ENCODE assay signal across 8 cellular contexts in the genomic region with DNA sequence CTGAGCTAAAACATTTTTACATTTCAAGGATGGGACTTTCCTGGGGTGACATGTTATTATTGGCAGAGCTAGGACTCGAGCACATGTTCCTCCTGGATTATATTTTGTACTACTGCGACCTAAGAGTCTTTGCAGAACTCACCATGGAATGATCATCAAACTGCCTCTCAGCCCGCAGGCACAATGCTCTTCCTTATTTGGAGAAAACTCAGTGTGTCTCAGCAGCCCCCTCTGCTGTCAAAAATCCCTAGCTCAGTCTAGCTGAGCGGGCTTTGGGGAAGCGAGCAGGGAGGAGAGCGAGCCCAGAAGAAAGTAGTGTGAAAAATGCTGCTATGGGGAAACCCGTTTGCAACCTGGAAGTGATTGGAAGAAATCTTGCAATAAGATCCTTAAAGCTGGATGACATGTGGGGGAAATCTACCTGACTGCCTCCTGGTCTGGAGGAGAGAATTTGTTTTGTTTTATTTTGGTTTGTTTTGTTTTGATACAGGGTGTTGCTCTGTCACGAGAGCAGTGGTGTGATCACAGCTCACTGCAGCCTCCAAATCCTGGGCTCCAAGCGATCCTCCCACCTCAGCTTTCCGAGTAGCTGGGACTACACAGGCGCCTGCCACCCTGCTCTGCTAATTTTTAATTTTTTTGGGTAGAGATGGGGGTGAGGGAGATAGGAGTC.
A peak's percentile ranks its signal among the peaks of the same experiment; 100 is the strongest.
DNase-seq lines count a peak whose midpoint lies in the region; ATAC-seq and TF ChIP-seq lines count a peak whose summit lies in the region.

No MANE protein-coding gene starts in this region.

- TF ChIP-seq CTCF in coronary artery (IDR thresholded peaks at IDR 0.05) (peak; percentile 66), liver (IDR thresholded peaks at IDR 0.05; ENCODE audit: low read depth, low read length, missing input control) (peak; percentile 90)

- WGBS in liver, result 11% methylated on average over 11 of the region's 11 CpGs

- peaks cover 3% of the 10 kb centered on the region for H3K4me1 Mint-ChIP-seq in activated CD4-positive, alpha-beta T cell treated with anti-CD3 and anti-CD28 coated beads for 36 hours

- no peaks in the 10 kb centered on the region for H3K9me3 Mint-ChIP-seq in activated CD4-positive, alpha-beta T cell treated with anti-CD3 and anti-CD28 coated beads for 36 hours (ENCODE audit: low read depth)

- no peak overlapping the region for H3K4me3 Mint-ChIP-seq in activated CD4-positive, alpha-beta T cell treated with anti-CD3 and anti-CD28 coated beads for 36 hours

- CTCF ChIA-PET in activated CD4-positive, alpha-beta T cell treated with anti-CD3 and anti-CD28 coated beads for 36 hours (lab: Charles Lee), result interaction anchor here (0.6 to 4.1 kb wide), 43 partner anchors 9 to 1184 kb away, joined by 3 to 50 read pairs (median 4); partner anchors contain the start of genes CLINT1 and LSM11

- no peaks in the 10 kb centered on the region for H3K36me3 ChIP-seq in liver (ENCODE audit: control insufficient read depth in 4 of 4, insufficient read depth in 3 of 4, low read depth in 1 of 4, low read length in 3 of 4)

- H3K9ac ChIP-seq in liver (ENCODE audit: low read depth in 1 of 2, low read length in 2 of 2), result no peak overlapping the region

- no peaks in the 10 kb centered on the region for H3K36me3 Mint-ChIP-seq in activated CD4-positive, alpha-beta T cell treated with anti-CD3 and anti-CD28 coated beads for 36 hours (ENCODE audit: low read depth)

- peak; percentile 89 for ATAC-seq in GM18873 (IDR thresholded peaks at IDR 0.05; ENCODE audit: low FRiP score, unreplicated experiment)
- peak; percentile 93 for ATAC-seq in HG03378 (IDR thresholded peaks at IDR 0.05; ENCODE audit: unreplicated experiment)
- peak; percentile 97 for ATAC-seq in activated CD4-positive, alpha-beta T cell treated with anti-CD3 and anti-CD28 coated beads for 36 hours

- H3K27me3 ChIP-seq in liver (ENCODE audit: control insufficient read depth in 4 of 4, insufficient read depth in 4 of 4, low read length in 3 of 4), result no peaks in the 10 kb centered on the region

- TF ChIP-seq RAD21 in liver (IDR thresholded peaks at IDR 0.05), result peak; percentile 93 to 97

- H3K27me3 Mint-ChIP-seq in activated CD4-positive, alpha-beta T cell treated with anti-CD3 and anti-CD28 coated beads for 36 hours, result peaks cover 9% of the 10 kb centered on the region

- DNase-seq in AG08396 (ENCODE audit: low spot score), result peak; percentile 82
- DNase-seq in NCI-H510A (lab: John Stamatoyannopoulos, UW), result peak; percentile 42
- peak; percentile 88 for DNase-seq in activated CD4-positive, alpha-beta T cell treated with anti-CD3 and anti-CD28 coated beads for 36 hours
- peak; percentile 91 for DNase-seq in coronary artery (ENCODE audit: low spot score)
- peak; percentile 67 to 69 for DNase-seq in stimulated activated CD4-positive, alpha-beta T cell treated with anti-CD3 and anti-CD28 coated beads, Interleukin-4, amount 100 ng/mL, for 4 hours

- intact Hi-C loops in activated CD4-positive, alpha-beta T cell treated with anti-CD3 and anti-CD28 coated beads for 36 hours (cut with DNase I, micrococcal nuclease), result loop anchor here (1.0 to 2.0 kb wide), 4 partner anchors 129 to 187 kb away; no protein-coding TSS in a partner anchor

- H3K4me3 ChIP-seq in coronary artery (peak overlapping the region; percentile 39), liver (ENCODE audit: low read depth in 1 of 3, low read length in 3 of 3) (no peak overlapping the region)

- H3K9me3 ChIP-seq in liver (ENCODE audit: control insufficient read depth in 4 of 4, low read length in 3 of 4), result no peaks in the 10 kb centered on the region

- H3K4me1 ChIP-seq in liver (ENCODE audit: control insufficient read depth in 4 of 4, insufficient read depth in 4 of 4, low read length in 3 of 4), result peaks cover 0 to 9% (median 3%) of the 10 kb centered on the region in 4 donors

- H3K27ac ChIP-seq in coronary artery, result peak overlapping the region; percentile 28 to 52
- H3K27ac ChIP-seq in liver (ENCODE audit: low read depth in 1 of 2, low read length in 2 of 2), result no peak overlapping the region

- POLR2A ChIA-PET in activated CD4-positive, alpha-beta T cell treated with anti-CD3 and anti-CD28 coated beads for 36 hours (lab: Charles Lee), result interaction anchor here (0.6 to 0.7 kb wide), 2 partner anchors 63 to 135 kb away, joined by 4 to 5 read pairs; no protein-coding TSS in a partner anchor

- H3K27ac Mint-ChIP-seq in activated CD4-positive, alpha-beta T cell treated with anti-CD3 and anti-CD28 coated beads for 36 hours, result no peak overlapping the region

TF ChIP-seq in liver, 16 proteins besides CTCF, POLR2A, EP300 and RAD21:
- no peak for TF ChIP-seq ATF3 (IDR thresholded peaks at IDR 0.05)
- TF ChIP-seq HNF4G (IDR thresholded peaks at IDR 0.05), result peak; percentile 37
- peak; percentile 31 for TF ChIP-seq YY1 (IDR thresholded peaks at IDR 0.05)
- TF ChIP-seq HNF4A (conservative IDR thresholded peaks at IDR 0.05), result peak; percentile 18 to 38
- no peak for TF ChIP-seq SP1 (IDR thresholded peaks at IDR 0.05)
- peak; percentile 25 for TF ChIP-seq MAX (IDR thresholded peaks at IDR 0.05)
- TF ChIP-seq FOXA1 (IDR thresholded peaks at IDR 0.05), result peak; percentile 31
- peak in 1 of 2 donors; percentile 40 for TF ChIP-seq RXRA (IDR thresholded peaks at IDR 0.05)

Comparison
In these comparisons a context has a peak if more than half of its experiments do, and no peak if none do; other contexts are left out.
1. H3K27ac ChIP-seq: peak in coronary artery (2 of 2); none in liver (0 of 2).
2. Peak in every context shown above with its lines, with median percentiles within 50 percentile points of each other: DNase-seq and ATAC-seq.